1 cellular context compared by ENCODE assay signal in genomic region chr7:8111282-8111681, GRCh38.
TF ChIP-seq lines count a peak whose summit lies in the region.

No MANE protein-coding gene starts in this region.

TF ChIP-seq in WTC11, 78 proteins besides CTCF, POLR2A, EP300 and RAD21 (continued from another document):
- TF ChIP-seq STAT6 (CRISPR knock-in tag; conservative IDR thresholded peaks at IDR 0.05; ENCODE audit: low read depth): no peak
